11 cellular contexts compared by ENCODE assay signal in genomic region chr7:2971914-2972530, GRCh38.
DNase-seq lines count a peak whose midpoint lies in the region; ATAC-seq and FAIRE-seq lines count a peak whose summit lies in the region.
"Had no signal": no experiment of that assay in that cellular context is flagged by ENCODE, and none has a peak within 500 bp of the region (broad histone marks: within the 10 kb centered on the region; RNA-seq: fewer than 3 reads in every experiment).

No MANE protein-coding gene starts in this region.

- H2AK5ac ChIP-seq in mesenchymal stem cell (ENCODE audit: low read length, severe bottlenecking), result no peak overlapping the region

- no peak overlapping the region for H4K8ac ChIP-seq in mesenchymal stem cell (ENCODE audit: low read length)

- H2BK5ac ChIP-seq in mesenchymal stem cell (ENCODE audit: low read depth, low read length, poor library complexity, severe bottlenecking), result no peak overlapping the region

- H3K27me3 Mint-ChIP-seq in IgD-negative memory B cell (no peaks in the 10 kb centered on the region), naive B cell (no peaks in the 10 kb centered on the region)

- H2AFZ ChIP-seq in mesenchymal stem cell (ENCODE audit: low read depth, low read length), result no peak overlapping the region

- H3K4ac ChIP-seq in mesenchymal stem cell (ENCODE audit: low read depth in 1 of 2, low read length in 2 of 2), result no peak overlapping the region

- peak; percentile 60 for ATAC-seq in GM18520 (IDR thresholded peaks at IDR 0.05; ENCODE audit: unreplicated experiment)
- peak; percentile 61 for ATAC-seq in GM21526 (IDR thresholded peaks at IDR 0.05; ENCODE audit: low FRiP score, unreplicated experiment)
- peak; percentile 52 to 72 for ATAC-seq in naive B cell (ENCODE audit: low read depth in 2 of 2)
- ATAC-seq: lower lobe of right lung had no signal

- DNase-seq in naive B cell (peak; percentile 22), small intestine (no peak), mesenchymal stem cell (no peak), D341Med (ENCODE audit: low spot score) (no peak)
- DNase-seq in effector memory CD4-positive, alpha-beta T cell, result no peak
- DNase-seq: lower lobe of right lung, transverse colon had no signal

- FAIRE-seq in small intestine (lab: Jason Lieb, UNC), result no peak
- FAIRE-seq: endometrium had no signal

- no peak overlapping the region for H3K4me3 ChIP-seq in small intestine (ENCODE audit: low read depth in 1 of 2, low read length in 2 of 2)
- no peak overlapping the region for H3K4me3 ChIP-seq in effector memory CD4-positive, alpha-beta T cell (ENCODE audit: insufficient read depth, low read depth, low read length, poor library complexity, severe bottlenecking)
- no peak overlapping the region for H3K4me3 ChIP-seq in mesenchymal stem cell (ENCODE audit: insufficient read depth in 1 of 2, low read depth in 1 of 2, low read length in 2 of 2)
- H3K4me3 ChIP-seq: lower lobe of right lung, transverse colon had no signal

- H3K36me3 Mint-ChIP-seq in IgD-negative memory B cell, result peaks cover 3% of the 10 kb centered on the region
- H3K36me3 Mint-ChIP-seq in naive B cell, result peaks cover 4 to 6% of the 10 kb centered on the region in 2 donors

- H3K27me3 ChIP-seq in small intestine (ENCODE audit: control insufficient read depth in 2 of 2, insufficient read depth in 2 of 2, low read length in 2 of 2) (no peaks in the 10 kb centered on the region), mesenchymal stem cell (ENCODE audit: control insufficient read depth in 1 of 2, insufficient read depth in 1 of 2, low read length in 2 of 2) (peaks cover 0 to 5% of the 10 kb centered on the region in 2 experiments)
- H3K27me3 ChIP-seq in effector memory CD4-positive, alpha-beta T cell (replicated peaks; ENCODE audit: control insufficient read depth, insufficient read depth, low read length, poor library complexity, severe bottlenecking), result no peaks in the 10 kb centered on the region
- H3K27me3 ChIP-seq: transverse colon had no signal

- H3K14ac ChIP-seq in mesenchymal stem cell (ENCODE audit: low read length in 2 of 2), result no peak overlapping the region

- no peak overlapping the region for H3K9ac ChIP-seq in mesenchymal stem cell (ENCODE audit: low read length)

- WGBS in small intestine, 3 donors, result 77 to 84% (median 78%) methylated on average over 5 of the region's 5 CpGs
- WGBS in mesenchymal stem cell, result 86% methylated on average over 1 of the region's 5 CpGs

- no peak overlapping the region for H3K23ac ChIP-seq in mesenchymal stem cell (ENCODE audit: low read length in 2 of 2)

- no peaks in the 10 kb centered on the region for H3K36me3 ChIP-seq in small intestine (ENCODE audit: control insufficient read depth in 2 of 2, insufficient read depth in 2 of 2, low read length in 2 of 2)
- peaks cover 32% of the 10 kb centered on the region for H3K36me3 ChIP-seq in effector memory CD4-positive, alpha-beta T cell (ENCODE audit: control insufficient read depth, insufficient read depth, low read length)
- H3K36me3 ChIP-seq in mesenchymal stem cell (ENCODE audit: control insufficient read depth in 1 of 2, insufficient read depth in 2 of 2, low read depth in 1 of 2, low read length in 2 of 2), result no peaks in the 10 kb centered on the region
- H3K36me3 ChIP-seq: lower lobe of right lung, transverse colon had no signal

- no peak overlapping the region for H3K4me2 ChIP-seq in mesenchymal stem cell (ENCODE audit: low read length, poor library complexity, severe bottlenecking)

- H3K4me1 ChIP-seq in small intestine (ENCODE audit: control insufficient read depth in 2 of 2, insufficient read depth in 1 of 2, low read depth in 1 of 2, low read length in 1 of 2) (no peaks in the 10 kb centered on the region), mesenchymal stem cell (ENCODE audit: control insufficient read depth, insufficient read depth, low read depth, low read length) (no peaks in the 10 kb centered on the region)
- H3K4me1 ChIP-seq in effector memory CD4-positive, alpha-beta T cell (ENCODE audit: control insufficient read depth, insufficient read depth, low read length, poor library complexity, severe bottlenecking), result no peaks in the 10 kb centered on the region
- H3K4me1 ChIP-seq: lower lobe of right lung, transverse colon had no signal

- H3K27ac ChIP-seq in small intestine (ENCODE audit: low read depth in 1 of 2, low read length in 1 of 2) (no peak overlapping the region), mesenchymal stem cell (ENCODE audit: low read length, poor library complexity, severe bottlenecking) (no peak overlapping the region)
- no peak overlapping the region for H3K27ac ChIP-seq in effector memory CD4-positive, alpha-beta T cell (ENCODE audit: insufficient read depth, low read length, poor library complexity, severe bottlenecking)
- H3K27ac ChIP-seq: lower lobe of right lung, transverse colon had no signal

- peak overlapping the region in 3 of 4 donors; percentile 57 to 89 (median 87) for H3K4me3 Mint-ChIP-seq in IgD-negative memory B cell
- peak overlapping the region in 7 of 8 donors; percentile 37 to 86 (median 55) for H3K4me3 Mint-ChIP-seq in naive B cell

- H2BK12ac ChIP-seq in mesenchymal stem cell (ENCODE audit: low read length in 2 of 2), result no peak overlapping the region

- H3K9me3 ChIP-seq in small intestine (ENCODE audit: control insufficient read depth, low read depth) (no peaks in the 10 kb centered on the region), mesenchymal stem cell (ENCODE audit: control insufficient read depth, low read length) (no peaks in the 10 kb centered on the region)
- no peaks in the 10 kb centered on the region for H3K9me3 ChIP-seq in effector memory CD4-positive, alpha-beta T cell (ENCODE audit: control insufficient read depth, low read length)
- H3K9me3 ChIP-seq: lower lobe of right lung, transverse colon had no signal

- H4K91ac ChIP-seq in mesenchymal stem cell (ENCODE audit: low read length), result no peak overlapping the region

- H3K27ac Mint-ChIP-seq in IgD-negative memory B cell, result peak overlapping the region; percentile 89 to 94 (median 91)
- peak overlapping the region; percentile 84 to 96 (median 92) for H3K27ac Mint-ChIP-seq in naive B cell

- H2BK15ac ChIP-seq in mesenchymal stem cell (ENCODE audit: low read depth, poor library complexity, severe bottlenecking), result no peak overlapping the region

- H3K18ac ChIP-seq in mesenchymal stem cell (ENCODE audit: low read depth in 1 of 2, low read length in 2 of 2), result no peak overlapping the region

- H2BK120ac ChIP-seq in mesenchymal stem cell (ENCODE audit: low read depth, low read length), result no peak overlapping the region

- H3K79me1 ChIP-seq in mesenchymal stem cell (replicated peaks; ENCODE audit: low read length, poor library complexity, severe bottlenecking), result no peaks in the 10 kb centered on the region

- H3K4me1 Mint-ChIP-seq in IgD-negative memory B cell (peaks cover 12 to 24% (median 19%) of the 10 kb centered on the region in 3 donors), naive B cell (peaks cover 15 to 40% (median 37%) of the 10 kb centered on the region in 3 donors)

- peaks cover 0 to 3% (median 0%) of the 10 kb centered on the region in 3 donors for H3K9me3 Mint-ChIP-seq in IgD-negative memory B cell
- H3K9me3 Mint-ChIP-seq in naive B cell, result peaks cover 0 to 7% (median under 1%) of the 10 kb centered on the region in 7 donors
